In the genomic region with DNA sequence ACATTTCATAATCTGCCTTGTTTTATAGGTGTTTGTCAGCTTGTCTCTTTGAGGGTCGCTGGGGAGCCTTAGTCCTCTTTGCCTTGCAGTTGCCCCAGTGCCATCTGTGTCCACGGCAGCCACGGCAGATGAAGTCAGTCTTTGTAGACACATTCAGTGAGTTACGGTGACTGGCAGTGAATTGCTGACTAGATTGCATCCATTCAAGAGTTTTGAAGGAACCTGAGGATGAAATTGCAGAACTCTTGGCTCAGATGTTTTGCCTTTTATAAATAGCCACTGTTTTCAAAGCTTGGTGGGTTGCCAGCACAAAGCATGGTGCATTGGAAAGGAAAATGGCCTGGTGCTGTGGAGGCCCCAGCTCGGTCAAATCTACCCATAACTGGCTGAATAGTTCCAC, we compare ENCODE assay signal across 1 cellular context.
TF ChIP-seq lines count a peak whose summit lies in the region.

No MANE protein-coding gene starts in this region.

TF ChIP-seq in H1, 55 proteins besides CTCF, POLR2A, EP300 and RAD21 (continued from another document):
- TF ChIP-seq TAF1 (IDR thresholded peaks at IDR 0.05; ENCODE audit: low read depth, low read length) (no peak), MAX (IDR thresholded peaks at IDR 0.05) (no peak), NANOG (IDR thresholded peaks at IDR 0.05; ENCODE audit: insufficient read depth, low read depth, low read length, poor library complexity, severe bottlenecking) (no peak), FOSL1 (IDR thresholded peaks at IDR 0.05; ENCODE audit: insufficient read depth, low read depth, low read length) (no peak), EGR1 (IDR thresholded peaks at IDR 0.05; ENCODE audit: borderline replicate concordance, low read depth, low read length) (no peak)
